Comparison of ENCODE assay signal across 8 cellular contexts in genomic region chr5:143434261-143435206, GRCh38. TPM values are rescaled to one million over a fixed set of nuclear protein-coding genes. Genes with fewer than 3 reads are reported as not detected.
DNase-seq lines count a peak whose midpoint lies in the region; ATAC-seq and TF ChIP-seq lines count a peak whose summit lies in the region.

No MANE protein-coding gene starts in this region.

- H3K27ac Mint-ChIP-seq in stimulated activated naive B cell treated with anti-CD40 and anti-IgM and Interleukin-4, amounts not matched to agents 10 μg/mL and 1 μg/mL and 100 μg/mL, for 72 hours: peak overlapping the region; percentile 93

- H3K9me3 ChIP-seq in heart right ventricle (no peaks in the 10 kb centered on the region), tibial artery (no peaks in the 10 kb centered on the region)

- H3K4me3 ChIP-seq in GM12864 (ENCODE audit: low read depth, low read length) (peak overlapping the region; percentile 52), heart right ventricle (peak overlapping the region in 6 of 10 donors; percentile 24 to 46 (median 26)), tibial artery (no peak overlapping the region)

- H3K27ac ChIP-seq in heart right ventricle: peak overlapping the region in 6 of 10 donors; percentile 2 to 85 (median 29)
- H3K27ac ChIP-seq in tibial artery: no peak overlapping the region

- ATAC-seq in HG03108 (IDR thresholded peaks at IDR 0.05; ENCODE audit: unreplicated experiment) (peak; percentile 21), heart right ventricle (peak in 6 of 8 donors; percentile 20 to 66 (median 40))
- peak; percentile 75 to 76 for ATAC-seq in stimulated activated naive B cell treated with anti-CD40 and anti-IgM and Interleukin-4, amounts not matched to agents 10 μg/mL and 1 μg/mL and 100 μg/mL, for 72 hours (replicated peaks)

- no peaks in the 10 kb centered on the region for H3K27me3 ChIP-seq in heart right ventricle
- no peaks in the 10 kb centered on the region for H3K27me3 ChIP-seq in tibial artery

- H3K36me3 ChIP-seq in heart right ventricle (no peaks in the 10 kb centered on the region), tibial artery (no peaks in the 10 kb centered on the region)

- peaks cover 2 to 5% of the 10 kb centered on the region in 2 donors for H3K36me3 Mint-ChIP-seq in stimulated activated naive B cell treated with anti-CD40 and anti-IgM and Interleukin-4, amounts not matched to agents 10 μg/mL and 1 μg/mL and 100 μg/mL, for 72 hours

- DNase-seq in GM12864 (ENCODE audit: low read depth): no peak
- DNase-seq in activated CD4-positive, alpha-beta T cell treated with anti-CD3 and anti-CD28 coated beads for 48 hours: peak; percentile 62
- DNase-seq in heart right ventricle: no peak
- peak; percentile 47 for DNase-seq in stimulated activated naive B cell treated with anti-CD40 and anti-IgM and Interleukin-4, amounts not matched to agents 10 μg/mL and 1 μg/mL and 100 μg/mL, for 72 hours
- no peak for DNase-seq in NCI-H1092 (lab: John Stamatoyannopoulos, UW)
- DNase-seq in NK-92 treated with Interleukin-12 subunit alpha and Interleukin-12 subunit beta, amount 100 ng/mL, for 24 hours (lab: John Stamatoyannopoulos, UW): no peak
- DNase-seq in tibial artery: no peak

- no peaks in the 10 kb centered on the region for H3K9me3 Mint-ChIP-seq in stimulated activated naive B cell treated with anti-CD40 and anti-IgM and Interleukin-4, amounts not matched to agents 10 μg/mL and 1 μg/mL and 100 μg/mL, for 72 hours

- intact Hi-C loops in heart right ventricle (cut with DNase I): no loop called here
- intact Hi-C loops in tibial artery (cut with DNase I; ENCODE audit: low total_unique reads): no loop called here

- H3K4me1 Mint-ChIP-seq in stimulated activated naive B cell treated with anti-CD40 and anti-IgM and Interleukin-4, amounts not matched to agents 10 μg/mL and 1 μg/mL and 100 μg/mL, for 72 hours: peaks cover 43 to 69% of the 10 kb centered on the region in 2 donors

- H3K4me1 ChIP-seq in heart right ventricle: peaks cover 0 to 26% (median 5%) of the 10 kb centered on the region in 9 donors
- H3K4me1 ChIP-seq in tibial artery: no peaks in the 10 kb centered on the region

- 60 to 72% methylated on average over 7 of the region's 7 CpGs for WGBS in heart right ventricle, 2 donors

- peak overlapping the region; percentile 84 to 86 for H3K4me3 Mint-ChIP-seq in stimulated activated naive B cell treated with anti-CD40 and anti-IgM and Interleukin-4, amounts not matched to agents 10 μg/mL and 1 μg/mL and 100 μg/mL, for 72 hours

- H3K27me3 Mint-ChIP-seq in stimulated activated naive B cell treated with anti-CD40 and anti-IgM and Interleukin-4, amounts not matched to agents 10 μg/mL and 1 μg/mL and 100 μg/mL, for 72 hours: no peaks in the 10 kb centered on the region

- TF ChIP-seq CTCF in GM12864 (IDR thresholded peaks at IDR 0.05; ENCODE audit: low read depth, low read length, missing control alignments) (no peak), heart right ventricle (IDR thresholded peaks at IDR 0.05) (no peak), tibial artery (IDR thresholded peaks at IDR 0.05) (no peak)

RNA-seq across cellular contexts. Expression of gene NR3C1, which starts 31.0 kb away (rescaled TPM):
- total RNA-seq in heart right ventricle: 10 to 100 TPM; 31.1 to 62.3 (median 47.6) TPM
- polyA plus RNA-seq in heart right ventricle: 10 to 100 TPM; 11.0 to 14.5 TPM

Comparison
In these comparisons a context has a peak if more than half of its experiments do, and no peak if none do; other contexts are left out.
1. DNase-seq: peak in activated CD4-positive, alpha-beta T cell treated with anti-CD3 and anti-CD28 coated beads for 48 hours (single experiment) and stimulated activated naive B cell treated with anti-CD40 and anti-IgM and Interleukin-4, amounts not matched to agents 10 μg/mL and 1 μg/mL and 100 μg/mL, for 72 hours (single experiment); none in GM12864 (single experiment), heart right ventricle (0 of 2), NCI-H1092 (single experiment), NK-92 treated with Interleukin-12 subunit alpha and Interleukin-12 subunit beta, amount 100 ng/mL, for 24 hours (single experiment) and tibial artery (0 of 2).
2. H3K4me3 ChIP-seq: peak in GM12864 (single experiment) and heart right ventricle (6 of 10); none in tibial artery (0 of 2).
3. ATAC-seq: peak in every context shown above with its lines; median percentile 76 in stimulated activated naive B cell treated with anti-CD40 and anti-IgM and Interleukin-4, amounts not matched to agents 10 μg/mL and 1 μg/mL and 100 μg/mL, for 72 hours; 40 in heart right ventricle; 21 in HG03108.
4. H3K27ac ChIP-seq: peak in heart right ventricle (6 of 10); none in tibial artery (0 of 2).